In genomic region chr21:17818158-17819113, GRCh38 we compare ENCODE assay signal across 8 cellular contexts. TPM values are rescaled to one million over a fixed set of nuclear protein-coding genes. Genes with fewer than 3 reads are reported as not detected.
A peak's percentile ranks its signal among the peaks of the same experiment; 100 is the strongest.
DNase-seq lines count a peak whose midpoint lies in the region; ATAC-seq and TF ChIP-seq lines count a peak whose summit lies in the region.

No MANE protein-coding gene starts in this region.

- peaks cover 44% of the 10 kb centered on the region for H3K36me3 Mint-ChIP-seq in activated B cell treated with CpG ODN at 0.5 μM for 24 hours (ENCODE audit: low read depth)

- peak in 1 of 2 donors; percentile 47 for TF ChIP-seq RAD21 in liver (IDR thresholded peaks at IDR 0.05)

- H3K9ac ChIP-seq in liver (ENCODE audit: low read depth in 1 of 2, low read length in 2 of 2), result peak overlapping the region; percentile 48 to 67

- H3K36me3 ChIP-seq in liver (ENCODE audit: control insufficient read depth in 4 of 4, insufficient read depth in 3 of 4, low read depth in 1 of 4, low read length in 3 of 4), result peaks cover 0 to 4% (median 0%) of the 10 kb centered on the region in 4 donors

- no peak for TF ChIP-seq CTCF in activated B cell treated with CpG ODN at 0.5 μM for 24 hours (IDR thresholded peaks at IDR 0.05)
- TF ChIP-seq CTCF in liver (IDR thresholded peaks at IDR 0.05; ENCODE audit: low read depth, low read length, missing input control), result no peak

- no peaks in the 10 kb centered on the region for H3K27me3 ChIP-seq in liver (ENCODE audit: control insufficient read depth in 4 of 4, insufficient read depth in 4 of 4, low read length in 3 of 4)

- no peaks in the 10 kb centered on the region for H3K9me3 Mint-ChIP-seq in activated B cell treated with CpG ODN at 0.5 μM for 24 hours

- POLR2A ChIA-PET in activated B cell treated with CpG ODN at 0.5 μM for 24 hours (lab: Charles Lee), result interaction anchor here (1.1 to 3.1 kb wide), 13 partner anchors 8 to 206 kb away, joined by 3 to 49 read pairs (median 8); no protein-coding TSS in a partner anchor

- no peaks in the 10 kb centered on the region for H3K9me3 ChIP-seq in liver (ENCODE audit: control insufficient read depth in 4 of 4, low read length in 3 of 4)

- WGBS in liver, result under 1% methylated on average over 56 of the region's 56 CpGs

- peak; percentile 19 for ATAC-seq in GM21825 (IDR thresholded peaks at IDR 0.05; ENCODE audit: unreplicated experiment)
- peak; percentile 7 for ATAC-seq in activated B cell treated with CpG ODN at 0.5 μM for 24 hours (ENCODE audit: low read depth)
- ATAC-seq in GM18520 (IDR thresholded peaks at IDR 0.05; ENCODE audit: unreplicated experiment), result no peak

- intact Hi-C loops in activated B cell treated with CpG ODN at 0.5 μM for 24 hours (cut with micrococcal nuclease), result loop anchor here (1.0 to 5.0 kb wide), 8 partner anchors 14 to 207 kb away; no protein-coding TSS in a partner anchor

- H3K27ac ChIP-seq in liver (ENCODE audit: low read depth in 1 of 2, low read length in 2 of 2), result peak overlapping the region; percentile 75 to 95

- H3K4me1 ChIP-seq in liver (ENCODE audit: control insufficient read depth in 4 of 4, insufficient read depth in 4 of 4, low read length in 3 of 4), result peaks cover 0 to 14% (median 3%) of the 10 kb centered on the region in 4 donors

- peak overlapping the region; percentile 74 to 89 (median 84) for H3K4me3 ChIP-seq in liver (ENCODE audit: low read depth in 1 of 3, low read length in 3 of 3)

- H3K4me3 Mint-ChIP-seq in activated B cell treated with CpG ODN at 0.5 μM for 24 hours, result peak overlapping the region; percentile 94

- H3K27me3 Mint-ChIP-seq in activated B cell treated with CpG ODN at 0.5 μM for 24 hours, result no peaks in the 10 kb centered on the region

- peaks cover 44% of the 10 kb centered on the region for H3K4me1 Mint-ChIP-seq in activated B cell treated with CpG ODN at 0.5 μM for 24 hours

- CTCF ChIA-PET in activated B cell treated with CpG ODN at 0.5 μM for 24 hours (lab: Charles Lee), result interaction anchor here (0.8 to 1.7 kb wide), 4 partner anchors 9 to 139 kb away, joined by 3 to 5 read pairs (median 4); no protein-coding TSS in a partner anchor

- peak overlapping the region; percentile 95 for H3K27ac Mint-ChIP-seq in activated B cell treated with CpG ODN at 0.5 μM for 24 hours

- DNase-seq in EL, result peak; percentile 39
- peak; percentile 24 for DNase-seq in LHCN-M2 (ENCODE audit: low read depth)
- DNase-seq in activated B cell treated with CpG ODN at 0.5 μM for 24 hours, result no peak
- peak; percentile 5 for DNase-seq in cerebellum (ENCODE audit: low spot score)
- DNase-seq in stimulated activated CD4-positive, alpha-beta T cell treated with anti-CD3 and anti-CD28 coated beads, Interleukin-4, amount 100 ng/mL, for 1 hour, result peak; percentile 43

TF ChIP-seq in liver, 16 proteins besides CTCF, POLR2A, EP300 and RAD21:
- TF ChIP-seq YY1 (IDR thresholded peaks at IDR 0.05) (peak; percentile 71), EGR1 (IDR thresholded peaks at IDR 0.05; ENCODE audit: low read depth in 2 of 2) (peak in 1 of 2 donors; percentile 78), NR2F2 (IDR thresholded peaks at IDR 0.05) (no peak), GABPA (IDR thresholded peaks at IDR 0.05 in 1 of 2, conservative IDR thresholded peaks at IDR 0.05 in 1 of 2) (no peak), ZBTB33 (IDR thresholded peaks at IDR 0.05) (no peak), HNF4A (conservative IDR thresholded peaks at IDR 0.05) (peak; percentile 66 to 68), TAF1 (conservative IDR thresholded peaks at IDR 0.05) (peak; percentile 93), REST (IDR thresholded peaks at IDR 0.05) (no peak), RXRA (IDR thresholded peaks at IDR 0.05) (peak; percentile 66 to 69), HNF4G (IDR thresholded peaks at IDR 0.05) (no peak), SP1 (IDR thresholded peaks at IDR 0.05) (peak; percentile 70), FOXA2 (IDR thresholded peaks at IDR 0.05) (peak; percentile 88), JUND (IDR thresholded peaks at IDR 0.05) (peak; percentile 24 to 44), FOXA1 (IDR thresholded peaks at IDR 0.05) (peak; percentile 66)
- TF ChIP-seq, protein P1, sequence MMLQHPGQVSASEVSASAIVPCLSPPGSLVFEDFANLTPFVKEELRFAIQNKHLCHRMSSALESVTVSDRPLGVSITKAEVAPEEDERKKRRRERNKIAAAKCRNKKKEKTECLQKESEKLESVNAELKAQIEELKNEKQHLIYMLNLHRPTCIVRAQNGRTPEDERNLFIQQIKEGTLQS (IDR thresholded peaks at IDR 0.05), result peak; percentile 72
- TF ChIP-seq, protein P2, sequence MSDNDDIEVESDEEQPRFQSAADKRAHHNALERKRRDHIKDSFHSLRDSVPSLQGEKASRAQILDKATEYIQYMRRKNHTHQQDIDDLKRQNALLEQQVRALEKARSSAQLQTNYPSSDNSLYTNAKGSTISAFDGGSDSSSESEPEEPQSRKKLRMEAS (IDR thresholded peaks at IDR 0.05), result peak; percentile 26

RNA-seq across cellular contexts. Expression of gene C21orf91, which starts 0.7 kb away (rescaled TPM):
- 5.8 and 8.0 TPM in 2 replicates for total RNA-seq in LHCN-M2 (2014; rRNA removed)
- polyA plus RNA-seq in LHCN-M2 (2012), result 3.3 TPM
- 34.2 and 35.9 TPM in 2 replicates for total RNA-seq in activated B cell treated with CpG ODN at 0.5 μM for 24 hours
- 16.9 TPM for total RNA-seq in cerebellum
- total RNA-seq in liver, result 1 to 10 TPM; 3.5 to 7.2 TPM
- 1 to 10 TPM; 1.8 to 5.2 TPM for polyA plus RNA-seq in liver
